ENCODE assay signal across 1 cellular context in the genomic region with DNA sequence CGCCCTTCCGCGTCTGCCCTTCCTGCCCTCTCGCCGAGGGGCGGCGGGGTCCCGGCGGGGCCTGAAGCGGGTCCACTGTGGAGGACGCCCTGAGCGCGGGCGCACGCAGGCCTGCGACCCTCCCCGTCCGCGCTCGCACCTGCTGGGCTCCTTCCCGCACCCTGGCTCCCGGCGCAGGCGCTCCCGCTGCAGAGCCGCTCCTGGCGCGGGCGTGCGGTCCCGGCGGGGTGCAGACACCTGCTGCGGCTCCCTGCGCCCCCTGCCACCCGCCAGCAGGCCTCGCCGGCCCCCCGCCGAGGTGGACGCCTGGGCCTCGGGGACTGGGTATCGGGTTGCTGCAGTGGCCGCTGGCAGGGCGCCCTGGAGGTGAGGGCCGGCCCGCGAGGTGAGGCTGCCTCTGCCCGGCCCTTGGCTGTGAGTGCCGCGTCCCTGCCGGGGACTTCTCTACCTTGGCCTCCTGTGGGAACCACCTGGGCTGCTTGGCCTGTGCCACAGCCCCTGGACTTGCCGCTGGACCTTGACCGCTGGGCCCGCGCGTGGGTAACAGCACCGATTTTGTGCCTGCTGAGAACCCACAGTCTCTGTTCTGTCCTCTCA.
A peak's percentile ranks its signal among the peaks of the same experiment; 100 is the strongest.
TF ChIP-seq lines count a peak whose summit lies in the region.

No MANE protein-coding gene starts in this region.

TF ChIP-seq in HepG2, 621 proteins besides CTCF, POLR2A, EP300 and RAD21 (continued from another document and continues in another):
- TF ChIP-seq, protein P1, sequence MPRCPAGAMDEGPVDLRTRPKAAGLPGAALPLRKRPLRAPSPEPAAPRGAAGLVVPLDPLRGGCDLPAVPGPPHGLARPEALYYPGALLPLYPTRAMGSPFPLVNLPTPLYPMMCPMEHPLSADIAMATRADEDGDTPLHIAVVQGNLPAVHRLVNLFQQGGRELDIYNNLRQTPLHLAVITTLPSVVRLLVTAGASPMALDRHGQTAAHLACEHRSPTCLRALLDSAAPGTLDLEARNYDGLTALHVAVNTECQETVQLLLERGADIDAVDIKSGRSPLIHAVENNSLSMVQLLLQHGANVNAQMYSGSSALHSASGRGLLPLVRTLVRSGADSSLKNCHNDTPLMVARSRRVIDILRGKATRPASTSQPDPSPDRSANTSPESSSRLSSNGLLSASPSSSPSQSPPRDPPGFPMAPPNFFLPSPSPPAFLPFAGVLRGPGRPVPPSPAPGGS (CRISPR knock-in tag; IDR thresholded peaks at IDR 0.05): no peak
- TF ChIP-seq ZNF3 (CRISPR knock-in tag; IDR thresholded peaks at IDR 0.05): no peak
- TF ChIP-seq, protein P2, sequence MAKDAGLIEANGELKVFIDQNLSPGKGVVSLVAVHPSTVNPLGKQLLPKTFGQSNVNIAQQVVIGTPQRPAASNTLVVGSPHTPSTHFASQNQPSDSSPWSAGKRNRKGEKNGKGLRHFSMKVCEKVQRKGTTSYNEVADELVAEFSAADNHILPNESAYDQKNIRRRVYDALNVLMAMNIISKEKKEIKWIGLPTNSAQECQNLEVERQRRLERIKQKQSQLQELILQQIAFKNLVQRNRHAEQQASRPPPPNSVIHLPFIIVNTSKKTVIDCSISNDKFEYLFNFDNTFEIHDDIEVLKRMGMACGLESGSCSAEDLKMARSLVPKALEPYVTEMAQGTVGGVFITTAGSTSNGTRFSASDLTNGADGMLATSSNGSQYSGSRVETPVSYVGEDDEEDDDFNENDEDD (CRISPR knock-in tag; IDR thresholded peaks at IDR 0.05; ENCODE audit: borderline replicate concordance): no peak
- TF ChIP-seq ZBTB21 (CRISPR knock-in tag; IDR thresholded peaks at IDR 0.05): no peak
- TF ChIP-seq ZNF678 (CRISPR knock-in tag; IDR thresholded peaks at IDR 0.05): no peak
- no peak for TF ChIP-seq ATF7-NPFF (CRISPR knock-in tag; IDR thresholded peaks at IDR 0.05; ENCODE audit: low read depth)
- no peak for TF ChIP-seq SMARCC2 (IDR thresholded peaks at IDR 0.05)
- TF ChIP-seq, protein P3, sequence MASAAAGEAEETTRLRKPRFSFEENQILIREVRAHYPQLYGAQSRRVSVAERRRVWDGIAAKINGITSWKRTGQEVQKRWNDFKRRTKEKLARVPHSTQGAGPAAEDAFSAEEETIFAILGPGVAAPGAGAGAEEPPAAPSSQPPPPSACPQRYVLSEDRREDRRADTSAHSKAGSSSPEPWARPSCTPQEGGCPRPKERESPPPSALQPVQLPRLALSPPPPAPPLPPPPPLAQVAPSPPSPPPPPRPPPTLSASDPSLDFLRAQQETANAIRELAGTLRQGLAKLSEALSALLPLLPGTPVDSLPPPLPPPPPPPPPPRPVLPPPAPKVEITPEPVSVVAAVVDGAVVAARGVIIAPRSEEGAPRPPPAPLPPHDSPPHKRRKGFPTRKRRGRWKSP (CRISPR knock-in tag; IDR thresholded peaks at IDR 0.05): no peak
- TF ChIP-seq, protein P4, sequence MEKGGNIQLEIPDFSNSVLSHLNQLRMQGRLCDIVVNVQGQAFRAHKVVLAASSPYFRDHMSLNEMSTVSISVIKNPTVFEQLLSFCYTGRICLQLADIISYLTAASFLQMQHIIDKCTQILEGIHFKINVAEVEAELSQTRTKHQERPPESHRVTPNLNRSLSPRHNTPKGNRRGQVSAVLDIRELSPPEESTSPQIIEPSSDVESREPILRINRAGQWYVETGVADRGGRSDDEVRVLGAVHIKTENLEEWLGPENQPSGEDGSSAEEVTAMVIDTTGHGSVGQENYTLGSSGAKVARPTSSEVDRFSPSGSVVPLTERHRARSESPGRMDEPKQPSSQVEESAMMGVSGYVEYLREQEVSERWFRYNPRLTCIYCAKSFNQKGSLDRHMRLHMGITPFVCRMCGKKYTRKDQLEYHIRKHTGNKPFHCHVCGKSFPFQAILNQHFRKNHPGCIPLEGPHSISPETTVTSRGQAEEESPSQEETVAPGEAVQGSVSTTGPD (CRISPR knock-in tag; IDR thresholded peaks at IDR 0.05): no peak
- TF ChIP-seq HNRNPUL1 (IDR thresholded peaks at IDR 0.05; ENCODE audit: low read depth, low read length): no peak
- TF ChIP-seq, protein P5, sequence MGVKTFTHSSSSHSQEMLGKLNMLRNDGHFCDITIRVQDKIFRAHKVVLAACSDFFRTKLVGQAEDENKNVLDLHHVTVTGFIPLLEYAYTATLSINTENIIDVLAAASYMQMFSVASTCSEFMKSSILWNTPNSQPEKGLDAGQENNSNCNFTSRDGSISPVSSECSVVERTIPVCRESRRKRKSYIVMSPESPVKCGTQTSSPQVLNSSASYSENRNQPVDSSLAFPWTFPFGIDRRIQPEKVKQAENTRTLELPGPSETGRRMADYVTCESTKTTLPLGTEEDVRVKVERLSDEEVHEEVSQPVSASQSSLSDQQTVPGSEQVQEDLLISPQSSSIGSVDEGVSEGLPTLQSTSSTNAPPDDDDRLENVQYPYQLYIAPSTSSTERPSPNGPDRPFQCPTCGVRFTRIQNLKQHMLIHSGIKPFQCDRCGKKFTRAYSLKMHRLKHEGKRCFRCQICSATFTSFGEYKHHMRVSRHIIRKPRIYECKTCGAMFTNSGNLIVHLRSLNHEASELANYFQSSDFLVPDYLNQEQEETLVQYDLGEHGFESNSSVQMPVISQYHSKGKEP (CRISPR knock-in tag; IDR thresholded peaks at IDR 0.05): no peak
- TF ChIP-seq ZKSCAN8 (CRISPR knock-in tag; IDR thresholded peaks at IDR 0.05; ENCODE audit: borderline replicate concordance): no peak
- TF ChIP-seq, protein P6, sequence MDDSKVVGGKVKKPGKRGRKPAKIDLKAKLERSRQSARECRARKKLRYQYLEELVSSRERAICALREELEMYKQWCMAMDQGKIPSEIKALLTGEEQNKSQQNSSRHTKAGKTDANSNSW (CRISPR knock-in tag; IDR thresholded peaks at IDR 0.05; ENCODE audit: borderline replicate concordance): no peak
- no peak for TF ChIP-seq ZNF207 (IDR thresholded peaks at IDR 0.05; ENCODE audit: borderline replicate concordance)
- no peak for TF ChIP-seq GABPA (IDR thresholded peaks at IDR 0.05; ENCODE audit: low read depth, low read length)
- no peak for TF ChIP-seq GABPA (CRISPR knock-in tag; IDR thresholded peaks at IDR 0.05; ENCODE audit: low read depth)
- no peak for TF ChIP-seq BORCS8-MEF2B (CRISPR knock-in tag; IDR thresholded peaks at IDR 0.05)
- TF ChIP-seq RBM22 (optimal IDR thresholded peaks at IDR 0.05; ENCODE audit: low read length): no peak
- no peak for TF ChIP-seq KDM1A (CRISPR knock-in tag; IDR thresholded peaks at IDR 0.05)
- TF ChIP-seq, protein P7, sequence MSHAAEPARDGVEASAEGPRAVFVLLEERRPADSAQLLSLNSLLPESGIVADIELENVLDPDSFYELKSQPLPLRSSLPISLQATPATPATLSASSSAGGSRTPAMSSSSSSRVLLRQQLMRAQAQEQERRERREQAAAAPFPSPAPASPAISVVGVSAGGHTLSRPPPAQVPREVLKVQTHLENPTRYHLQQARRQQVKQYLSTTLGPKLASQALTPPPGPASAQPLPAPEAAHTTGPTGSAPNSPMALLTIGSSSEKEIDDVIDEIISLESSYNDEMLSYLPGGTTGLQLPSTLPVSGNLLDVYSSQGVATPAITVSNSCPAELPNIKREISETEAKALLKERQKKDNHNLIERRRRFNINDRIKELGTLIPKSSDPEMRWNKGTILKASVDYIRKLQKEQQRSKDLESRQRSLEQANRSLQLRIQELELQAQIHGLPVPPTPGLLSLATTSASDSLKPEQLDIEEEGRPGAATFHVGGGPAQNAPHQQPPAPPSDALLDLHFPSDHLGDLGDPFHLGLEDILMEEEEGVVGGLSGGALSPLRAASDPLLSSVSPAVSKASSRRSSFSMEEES (CRISPR knock-in tag; IDR thresholded peaks at IDR 0.05): no peak
- no peak for TF ChIP-seq MTA3 (CRISPR knock-in tag; IDR thresholded peaks at IDR 0.05)
- TF ChIP-seq NFRKB (IDR thresholded peaks at IDR 0.05): no peak
- TF ChIP-seq, protein P8, sequence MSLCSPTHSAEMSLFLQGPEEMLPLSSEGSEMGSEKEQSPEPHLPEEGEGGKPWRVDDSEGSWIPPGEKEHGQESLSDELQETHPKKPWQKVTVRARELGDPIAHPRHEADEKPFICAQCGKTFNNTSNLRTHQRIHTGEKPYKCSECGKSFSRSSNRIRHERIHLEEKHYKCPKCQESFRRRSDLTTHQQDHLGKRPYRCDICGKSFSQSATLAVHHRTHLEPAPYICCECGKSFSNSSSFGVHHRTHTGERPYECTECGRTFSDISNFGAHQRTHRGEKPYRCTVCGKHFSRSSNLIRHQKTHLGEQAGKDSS (CRISPR knock-in tag; IDR thresholded peaks at IDR 0.05; ENCODE audit: borderline replicate concordance, low read depth): no peak
- no peak for TF ChIP-seq ZEB1 (IDR thresholded peaks at IDR 0.05; ENCODE audit: insufficient replicate concordance, low read depth)
- no peak for TF ChIP-seq FOXC1 (CRISPR knock-in tag; IDR thresholded peaks at IDR 0.05; ENCODE audit: borderline replicate concordance)
- TF ChIP-seq SATB2 (CRISPR knock-in tag; IDR thresholded peaks at IDR 0.05): no peak
- TF ChIP-seq ZNF317 (CRISPR knock-in tag; IDR thresholded peaks at IDR 0.05): no peak
- TF ChIP-seq, protein P9, sequence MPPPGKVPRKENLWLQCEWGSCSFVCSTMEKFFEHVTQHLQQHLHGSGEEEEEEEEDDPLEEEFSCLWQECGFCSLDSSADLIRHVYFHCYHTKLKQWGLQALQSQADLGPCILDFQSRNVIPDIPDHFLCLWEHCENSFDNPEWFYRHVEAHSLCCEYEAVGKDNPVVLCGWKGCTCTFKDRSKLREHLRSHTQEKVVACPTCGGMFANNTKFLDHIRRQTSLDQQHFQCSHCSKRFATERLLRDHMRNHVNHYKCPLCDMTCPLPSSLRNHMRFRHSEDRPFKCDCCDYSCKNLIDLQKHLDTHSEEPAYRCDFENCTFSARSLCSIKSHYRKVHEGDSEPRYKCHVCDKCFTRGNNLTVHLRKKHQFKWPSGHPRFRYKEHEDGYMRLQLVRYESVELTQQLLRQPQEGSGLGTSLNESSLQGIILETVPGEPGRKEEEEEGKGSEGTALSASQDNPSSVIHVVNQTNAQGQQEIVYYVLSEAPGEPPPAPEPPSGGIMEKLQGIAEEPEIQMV (CRISPR knock-in tag; IDR thresholded peaks at IDR 0.05; ENCODE audit: low read depth): no peak; the same call in 1 of the 2 replicates
- no peak for TF ChIP-seq ZNF235 (CRISPR knock-in tag; IDR thresholded peaks at IDR 0.05; ENCODE audit: borderline replicate concordance)
- no peak for TF ChIP-seq ZNF552 (CRISPR knock-in tag; IDR thresholded peaks at IDR 0.05; ENCODE audit: borderline replicate concordance)
- no peak for TF ChIP-seq HOXA5 (CRISPR knock-in tag; IDR thresholded peaks at IDR 0.05)
- TF ChIP-seq, protein P10, sequence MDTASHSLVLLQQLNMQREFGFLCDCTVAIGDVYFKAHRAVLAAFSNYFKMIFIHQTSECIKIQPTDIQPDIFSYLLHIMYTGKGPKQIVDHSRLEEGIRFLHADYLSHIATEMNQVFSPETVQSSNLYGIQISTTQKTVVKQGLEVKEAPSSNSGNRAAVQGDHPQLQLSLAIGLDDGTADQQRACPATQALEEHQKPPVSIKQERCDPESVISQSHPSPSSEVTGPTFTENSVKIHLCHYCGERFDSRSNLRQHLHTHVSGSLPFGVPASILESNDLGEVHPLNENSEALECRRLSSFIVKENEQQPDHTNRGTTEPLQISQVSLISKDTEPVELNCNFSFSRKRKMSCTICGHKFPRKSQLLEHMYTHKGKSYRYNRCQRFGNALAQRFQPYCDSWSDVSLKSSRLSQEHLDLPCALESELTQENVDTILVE (CRISPR knock-in tag; IDR thresholded peaks at IDR 0.05): no peak
- TF ChIP-seq, protein P11, sequence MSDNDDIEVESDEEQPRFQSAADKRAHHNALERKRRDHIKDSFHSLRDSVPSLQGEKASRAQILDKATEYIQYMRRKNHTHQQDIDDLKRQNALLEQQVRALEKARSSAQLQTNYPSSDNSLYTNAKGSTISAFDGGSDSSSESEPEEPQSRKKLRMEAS (IDR thresholded peaks at IDR 0.05): peak; percentile 34; the same call in 1 of the 2 replicates
- TF ChIP-seq ZNF564 (CRISPR knock-in tag; IDR thresholded peaks at IDR 0.05): 0 out of 2 replicates have a peak, but pooled peaks have one; percentile 8
- TF ChIP-seq, protein P12, sequence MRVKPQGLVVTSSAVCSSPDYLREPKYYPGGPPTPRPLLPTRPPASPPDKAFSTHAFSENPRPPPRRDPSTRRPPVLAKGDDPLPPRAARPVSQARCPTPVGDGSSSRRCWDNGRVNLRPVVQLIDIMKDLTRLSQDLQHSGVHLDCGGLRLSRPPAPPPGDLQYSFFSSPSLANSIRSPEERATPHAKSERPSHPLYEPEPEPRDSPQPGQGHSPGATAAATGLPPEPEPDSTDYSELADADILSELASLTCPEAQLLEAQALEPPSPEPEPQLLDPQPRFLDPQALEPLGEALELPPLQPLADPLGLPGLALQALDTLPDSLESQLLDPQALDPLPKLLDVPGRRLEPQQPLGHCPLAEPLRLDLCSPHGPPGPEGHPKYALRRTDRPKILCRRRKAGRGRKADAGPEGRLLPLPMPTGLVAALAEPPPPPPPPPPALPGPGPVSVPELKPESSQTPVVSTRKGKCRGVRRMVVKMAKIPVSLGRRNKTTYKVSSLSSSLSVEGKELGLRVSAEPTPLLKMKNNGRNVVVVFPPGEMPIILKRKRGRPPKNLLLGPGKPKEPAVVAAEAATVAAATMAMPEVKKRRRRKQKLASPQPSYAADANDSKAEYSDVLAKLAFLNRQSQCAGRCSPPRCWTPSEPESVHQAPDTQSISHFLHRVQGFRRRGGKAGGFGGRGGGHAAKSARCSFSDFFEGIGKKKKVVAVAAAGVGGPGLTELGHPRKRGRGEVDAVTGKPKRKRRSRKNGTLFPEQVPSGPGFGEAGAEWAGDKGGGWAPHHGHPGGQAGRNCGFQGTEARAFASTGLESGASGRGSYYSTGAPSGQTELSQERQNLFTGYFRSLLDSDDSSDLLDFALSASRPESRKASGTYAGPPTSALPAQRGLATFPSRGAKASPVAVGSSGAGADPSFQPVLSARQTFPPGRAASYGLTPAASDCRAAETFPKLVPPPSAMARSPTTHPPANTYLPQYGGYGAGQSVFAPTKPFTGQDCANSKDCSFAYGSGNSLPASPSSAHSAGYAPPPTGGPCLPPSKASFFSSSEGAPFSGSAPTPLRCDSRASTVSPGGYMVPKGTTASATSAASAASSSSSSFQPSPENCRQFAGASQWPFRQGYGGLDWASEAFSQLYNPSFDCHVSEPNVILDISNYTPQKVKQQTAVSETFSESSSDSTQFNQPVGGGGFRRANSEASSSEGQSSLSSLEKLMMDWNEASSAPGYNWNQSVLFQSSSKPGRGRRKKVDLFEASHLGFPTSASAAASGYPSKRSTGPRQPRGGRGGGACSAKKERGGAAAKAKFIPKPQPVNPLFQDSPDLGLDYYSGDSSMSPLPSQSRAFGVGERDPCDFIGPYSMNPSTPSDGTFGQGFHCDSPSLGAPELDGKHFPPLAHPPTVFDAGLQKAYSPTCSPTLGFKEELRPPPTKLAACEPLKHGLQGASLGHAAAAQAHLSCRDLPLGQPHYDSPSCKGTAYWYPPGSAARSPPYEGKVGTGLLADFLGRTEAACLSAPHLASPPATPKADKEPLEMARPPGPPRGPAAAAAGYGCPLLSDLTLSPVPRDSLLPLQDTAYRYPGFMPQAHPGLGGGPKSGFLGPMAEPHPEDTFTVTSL (CRISPR knock-in tag; IDR thresholded peaks at IDR 0.05; ENCODE audit: borderline replicate concordance): no peak
- no peak for TF ChIP-seq ZNF775 (CRISPR knock-in tag; IDR thresholded peaks at IDR 0.05; ENCODE audit: borderline replicate concordance)
- 0 out of 2 replicates have a peak, but pooled peaks have one; percentile 29 for TF ChIP-seq SRY (CRISPR knock-in tag; IDR thresholded peaks at IDR 0.05)
- TF ChIP-seq REL (CRISPR knock-in tag; conservative IDR thresholded peaks at IDR 0.05): no peak
